ENCODE assay signal across 1 cellular context in the genomic region with DNA sequence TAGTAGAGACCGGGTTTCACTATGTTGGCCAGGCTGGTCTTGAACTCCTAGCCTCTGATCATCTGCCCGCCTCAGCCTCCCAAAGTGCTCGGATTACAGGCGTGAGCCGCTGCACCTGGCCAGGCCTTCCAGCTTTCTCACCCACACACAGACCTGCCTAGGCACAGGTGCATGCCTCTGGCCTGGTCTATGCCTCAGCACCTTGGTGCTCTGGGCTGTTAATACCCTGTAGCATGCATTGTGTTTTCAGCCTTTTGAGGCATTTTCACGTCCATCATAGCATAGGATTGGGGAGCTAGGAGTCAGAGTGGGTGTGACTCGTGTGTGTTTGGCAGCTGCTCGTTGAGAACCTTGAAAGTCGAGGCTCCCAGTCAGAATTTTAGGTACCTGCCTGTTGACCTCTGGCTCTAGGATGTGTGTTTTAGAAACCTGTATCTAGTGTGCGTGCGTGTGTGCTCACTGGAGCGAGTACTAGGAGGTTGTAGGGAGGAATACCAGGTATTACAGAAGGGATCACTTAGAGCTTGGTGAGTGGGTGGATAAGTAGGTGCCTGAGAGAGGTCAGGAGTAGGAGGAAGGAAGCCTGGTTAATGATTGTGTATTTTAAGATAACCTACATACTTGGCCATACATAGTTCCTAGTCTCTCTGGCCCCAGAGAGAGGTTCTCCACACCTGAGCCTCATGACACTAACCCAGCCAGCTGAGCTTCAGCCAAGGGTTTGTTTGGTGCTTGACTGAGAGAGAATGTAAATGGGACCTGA.
TF ChIP-seq lines count a peak whose summit lies in the region.

No MANE protein-coding gene starts in this region.

TF ChIP-seq in K562, 482 proteins besides CTCF, POLR2A, EP300 and RAD21 (continued from another document and continues in another):
- TF ChIP-seq, protein P1, sequence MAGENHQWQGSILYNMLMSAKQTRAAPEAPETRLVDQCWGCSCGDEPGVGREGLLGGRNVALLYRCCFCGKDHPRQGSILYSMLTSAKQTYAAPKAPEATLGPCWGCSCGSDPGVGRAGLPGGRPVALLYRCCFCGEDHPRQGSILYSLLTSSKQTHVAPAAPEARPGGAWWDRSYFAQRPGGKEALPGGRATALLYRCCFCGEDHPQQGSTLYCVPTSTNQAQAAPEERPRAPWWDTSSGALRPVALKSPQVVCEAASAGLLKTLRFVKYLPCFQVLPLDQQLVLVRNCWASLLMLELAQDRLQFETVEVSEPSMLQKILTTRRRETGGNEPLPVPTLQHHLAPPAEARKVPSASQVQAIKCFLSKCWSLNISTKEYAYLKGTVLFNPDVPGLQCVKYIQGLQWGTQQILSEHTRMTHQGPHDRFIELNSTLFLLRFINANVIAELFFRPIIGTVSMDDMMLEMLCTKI (IDR thresholded peaks at IDR 0.05; ENCODE audit: partially characterized antibody): no peak
- TF ChIP-seq, protein P2, sequence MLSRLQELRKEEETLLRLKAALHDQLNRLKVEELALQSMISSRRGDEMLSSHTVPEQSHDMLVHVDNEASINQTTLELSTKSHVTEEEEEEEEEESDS (CRISPR knock-in tag; IDR thresholded peaks at IDR 0.05): no peak
- TF ChIP-seq DACH1 (IDR thresholded peaks at IDR 0.05; ENCODE audit: partially characterized antibody) (no peak), NCOA6 (IDR thresholded peaks at IDR 0.05) (no peak), ASH1L (IDR thresholded peaks at IDR 0.05; ENCODE audit: borderline replicate concordance, low read depth, partially characterized antibody) (no peak), GTF2E2 (tag; IDR thresholded peaks at IDR 0.05) (no peak), SOX6 (IDR thresholded peaks at IDR 0.05) (no peak; the same call in 1 of the 2 replicates), ZBTB7A (IDR thresholded peaks at IDR 0.05; ENCODE audit: borderline replicate concordance, control insufficient read depth, low read depth, low read length) (no peak), KLF16 (IDR thresholded peaks at IDR 0.05) (no peak), ZNF253 (CRISPR knock-in tag; conservative IDR thresholded peaks at IDR 0.05) (no peak), DMBX1 (CRISPR knock-in tag; IDR thresholded peaks at IDR 0.05; ENCODE audit: borderline replicate concordance) (no peak), CBFA2T3 (IDR thresholded peaks at IDR 0.05) (no peak), CBX8 (IDR thresholded peaks at IDR 0.05; ENCODE audit: borderline replicate concordance, extremely low read depth, low read depth, low read length, poor library complexity, severe bottlenecking) (no peak), ZNF133 (CRISPR knock-in tag; IDR thresholded peaks at IDR 0.05) (no peak), SMC3 (conservative IDR thresholded peaks at IDR 0.05; ENCODE audit: insufficient read depth, low read depth, low read length) (0 out of 2 replicates have a peak, but pooled peaks have one; percentile 6), ETS2 (tag; IDR thresholded peaks at IDR 0.05; ENCODE audit: borderline replicate concordance, poor library complexity, severe bottlenecking) (no peak), HMG20A (CRISPR knock-in tag; conservative IDR thresholded peaks at IDR 0.05) (no peak), SAFB (IDR thresholded peaks at IDR 0.05; ENCODE audit: borderline replicate concordance, low read depth, low read length) (no peak), ARID1B (IDR thresholded peaks at IDR 0.05) (no peak), GATAD2B (IDR thresholded peaks at IDR 0.05; ENCODE audit: borderline replicate concordance) (no peak), HDGF (IDR thresholded peaks at IDR 0.05) (peak; percentile 80; the same call in 1 of the 2 replicates), ZNF644 (tag; IDR thresholded peaks at IDR 0.05; ENCODE audit: low read depth) (no peak), ZNF76 (CRISPR knock-in tag; IDR thresholded peaks at IDR 0.05; ENCODE audit: borderline replicate concordance) (no peak), NBN (IDR thresholded peaks at IDR 0.05; ENCODE audit: low read depth) (no peak), HNRNPUL1 (IDR thresholded peaks at IDR 0.05; ENCODE audit: low read length) (no peak), IFI16 (CRISPR knock-in tag; IDR thresholded peaks at IDR 0.05) (no peak), ETV6 (IDR thresholded peaks at IDR 0.05; ENCODE audit: borderline replicate concordance in 1 of 2, low read depth in 2 of 2, low read length in 1 of 2) (no peak), ETV6 (CRISPR knock-in tag; IDR thresholded peaks at IDR 0.05; ENCODE audit: borderline replicate concordance) (peak; percentile 76; the same call in 1 of the 2 replicates), ZNF408 (CRISPR knock-in tag; IDR thresholded peaks at IDR 0.05; ENCODE audit: low read depth) (no peak), HDAC2 (IDR thresholded peaks at IDR 0.05) (no peak), SIRT6 (IDR thresholded peaks at IDR 0.05; ENCODE audit: low read depth, low read length) (no peak)
- TF ChIP-seq, protein P3, sequence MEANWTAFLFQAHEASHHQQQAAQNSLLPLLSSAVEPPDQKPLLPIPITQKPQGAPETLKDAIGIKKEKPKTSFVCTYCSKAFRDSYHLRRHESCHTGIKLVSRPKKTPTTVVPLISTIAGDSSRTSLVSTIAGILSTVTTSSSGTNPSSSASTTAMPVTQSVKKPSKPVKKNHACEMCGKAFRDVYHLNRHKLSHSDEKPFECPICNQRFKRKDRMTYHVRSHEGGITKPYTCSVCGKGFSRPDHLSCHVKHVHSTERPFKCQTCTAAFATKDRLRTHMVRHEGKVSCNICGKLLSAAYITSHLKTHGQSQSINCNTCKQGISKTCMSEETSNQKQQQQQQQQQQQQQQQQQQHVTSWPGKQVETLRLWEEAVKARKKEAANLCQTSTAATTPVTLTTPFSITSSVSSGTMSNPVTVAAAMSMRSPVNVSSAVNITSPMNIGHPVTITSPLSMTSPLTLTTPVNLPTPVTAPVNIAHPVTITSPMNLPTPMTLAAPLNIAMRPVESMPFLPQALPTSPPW (CRISPR knock-in tag; IDR thresholded peaks at IDR 0.05): no peak
- TF ChIP-seq, protein P4, sequence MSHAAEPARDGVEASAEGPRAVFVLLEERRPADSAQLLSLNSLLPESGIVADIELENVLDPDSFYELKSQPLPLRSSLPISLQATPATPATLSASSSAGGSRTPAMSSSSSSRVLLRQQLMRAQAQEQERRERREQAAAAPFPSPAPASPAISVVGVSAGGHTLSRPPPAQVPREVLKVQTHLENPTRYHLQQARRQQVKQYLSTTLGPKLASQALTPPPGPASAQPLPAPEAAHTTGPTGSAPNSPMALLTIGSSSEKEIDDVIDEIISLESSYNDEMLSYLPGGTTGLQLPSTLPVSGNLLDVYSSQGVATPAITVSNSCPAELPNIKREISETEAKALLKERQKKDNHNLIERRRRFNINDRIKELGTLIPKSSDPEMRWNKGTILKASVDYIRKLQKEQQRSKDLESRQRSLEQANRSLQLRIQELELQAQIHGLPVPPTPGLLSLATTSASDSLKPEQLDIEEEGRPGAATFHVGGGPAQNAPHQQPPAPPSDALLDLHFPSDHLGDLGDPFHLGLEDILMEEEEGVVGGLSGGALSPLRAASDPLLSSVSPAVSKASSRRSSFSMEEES (CRISPR knock-in tag; IDR thresholded peaks at IDR 0.05): no peak
- TF ChIP-seq, protein P5, sequence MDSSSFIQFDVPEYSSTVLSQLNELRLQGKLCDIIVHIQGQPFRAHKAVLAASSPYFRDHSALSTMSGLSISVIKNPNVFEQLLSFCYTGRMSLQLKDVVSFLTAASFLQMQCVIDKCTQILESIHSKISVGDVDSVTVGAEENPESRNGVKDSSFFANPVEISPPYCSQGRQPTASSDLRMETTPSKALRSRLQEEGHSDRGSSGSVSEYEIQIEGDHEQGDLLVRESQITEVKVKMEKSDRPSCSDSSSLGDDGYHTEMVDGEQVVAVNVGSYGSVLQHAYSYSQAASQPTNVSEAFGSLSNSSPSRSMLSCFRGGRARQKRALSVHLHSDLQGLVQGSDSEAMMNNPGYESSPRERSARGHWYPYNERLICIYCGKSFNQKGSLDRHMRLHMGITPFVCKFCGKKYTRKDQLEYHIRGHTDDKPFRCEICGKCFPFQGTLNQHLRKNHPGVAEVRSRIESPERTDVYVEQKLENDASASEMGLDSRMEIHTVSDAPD (CRISPR knock-in tag; IDR thresholded peaks at IDR 0.05): no peak
- TF ChIP-seq, protein P6, sequence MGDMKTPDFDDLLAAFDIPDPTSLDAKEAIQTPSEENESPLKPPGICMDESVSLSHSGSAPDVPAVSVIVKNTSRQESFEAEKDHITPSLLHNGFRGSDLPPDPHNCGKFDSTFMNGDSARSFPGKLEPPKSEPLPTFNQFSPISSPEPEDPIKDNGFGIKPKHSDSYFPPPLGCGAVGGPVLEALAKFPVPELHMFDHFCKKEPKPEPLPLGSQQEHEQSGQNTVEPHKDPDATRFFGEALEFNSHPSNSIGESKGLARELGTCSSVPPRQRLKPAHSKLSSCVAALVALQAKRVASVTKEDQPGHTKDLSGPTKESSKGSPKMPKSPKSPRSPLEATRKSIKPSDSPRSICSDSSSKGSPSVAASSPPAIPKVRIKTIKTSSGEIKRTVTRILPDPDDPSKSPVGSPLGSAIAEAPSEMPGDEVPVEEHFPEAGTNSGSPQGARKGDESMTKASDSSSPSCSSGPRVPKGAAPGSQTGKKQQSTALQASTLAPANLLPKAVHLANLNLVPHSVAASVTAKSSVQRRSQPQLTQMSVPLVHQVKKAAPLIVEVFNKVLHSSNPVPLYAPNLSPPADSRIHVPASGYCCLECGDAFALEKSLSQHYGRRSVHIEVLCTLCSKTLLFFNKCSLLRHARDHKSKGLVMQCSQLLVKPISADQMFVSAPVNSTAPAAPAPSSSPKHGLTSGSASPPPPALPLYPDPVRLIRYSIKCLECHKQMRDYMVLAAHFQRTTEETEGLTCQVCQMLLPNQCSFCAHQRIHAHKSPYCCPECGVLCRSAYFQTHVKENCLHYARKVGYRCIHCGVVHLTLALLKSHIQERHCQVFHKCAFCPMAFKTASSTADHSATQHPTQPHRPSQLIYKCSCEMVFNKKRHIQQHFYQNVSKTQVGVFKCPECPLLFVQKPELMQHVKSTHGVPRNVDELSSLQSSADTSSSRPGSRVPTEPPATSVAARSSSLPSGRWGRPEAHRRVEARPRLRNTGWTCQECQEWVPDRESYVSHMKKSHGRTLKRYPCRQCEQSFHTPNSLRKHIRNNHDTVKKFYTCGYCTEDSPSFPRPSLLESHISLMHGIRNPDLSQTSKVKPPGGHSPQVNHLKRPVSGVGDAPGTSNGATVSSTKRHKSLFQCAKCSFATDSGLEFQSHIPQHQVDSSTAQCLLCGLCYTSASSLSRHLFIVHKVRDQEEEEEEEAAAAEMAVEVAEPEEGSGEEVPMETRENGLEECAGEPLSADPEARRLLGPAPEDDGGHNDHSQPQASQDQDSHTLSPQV (IDR thresholded peaks at IDR 0.05): no peak
- TF ChIP-seq, protein P7, sequence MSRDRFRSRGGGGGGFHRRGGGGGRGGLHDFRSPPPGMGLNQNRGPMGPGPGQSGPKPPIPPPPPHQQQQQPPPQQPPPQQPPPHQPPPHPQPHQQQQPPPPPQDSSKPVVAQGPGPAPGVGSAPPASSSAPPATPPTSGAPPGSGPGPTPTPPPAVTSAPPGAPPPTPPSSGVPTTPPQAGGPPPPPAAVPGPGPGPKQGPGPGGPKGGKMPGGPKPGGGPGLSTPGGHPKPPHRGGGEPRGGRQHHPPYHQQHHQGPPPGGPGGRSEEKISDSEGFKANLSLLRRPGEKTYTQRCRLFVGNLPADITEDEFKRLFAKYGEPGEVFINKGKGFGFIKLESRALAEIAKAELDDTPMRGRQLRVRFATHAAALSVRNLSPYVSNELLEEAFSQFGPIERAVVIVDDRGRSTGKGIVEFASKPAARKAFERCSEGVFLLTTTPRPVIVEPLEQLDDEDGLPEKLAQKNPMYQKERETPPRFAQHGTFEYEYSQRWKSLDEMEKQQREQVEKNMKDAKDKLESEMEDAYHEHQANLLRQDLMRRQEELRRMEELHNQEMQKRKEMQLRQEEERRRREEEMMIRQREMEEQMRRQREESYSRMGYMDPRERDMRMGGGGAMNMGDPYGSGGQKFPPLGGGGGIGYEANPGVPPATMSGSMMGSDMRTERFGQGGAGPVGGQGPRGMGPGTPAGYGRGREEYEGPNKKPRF (IDR thresholded peaks at IDR 0.05; ENCODE audit: low read depth, low read length): no peak
- TF ChIP-seq, protein P8, sequence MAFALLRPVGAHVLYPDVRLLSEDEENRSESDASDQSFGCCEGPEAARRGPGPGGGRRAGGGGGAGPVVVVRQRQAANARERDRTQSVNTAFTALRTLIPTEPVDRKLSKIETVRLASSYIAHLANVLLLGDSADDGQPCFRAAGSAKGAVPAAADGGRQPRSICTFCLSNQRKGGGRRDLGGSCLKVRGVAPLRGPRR (CRISPR knock-in tag; IDR thresholded peaks at IDR 0.05): no peak
- TF ChIP-seq, protein P9, sequence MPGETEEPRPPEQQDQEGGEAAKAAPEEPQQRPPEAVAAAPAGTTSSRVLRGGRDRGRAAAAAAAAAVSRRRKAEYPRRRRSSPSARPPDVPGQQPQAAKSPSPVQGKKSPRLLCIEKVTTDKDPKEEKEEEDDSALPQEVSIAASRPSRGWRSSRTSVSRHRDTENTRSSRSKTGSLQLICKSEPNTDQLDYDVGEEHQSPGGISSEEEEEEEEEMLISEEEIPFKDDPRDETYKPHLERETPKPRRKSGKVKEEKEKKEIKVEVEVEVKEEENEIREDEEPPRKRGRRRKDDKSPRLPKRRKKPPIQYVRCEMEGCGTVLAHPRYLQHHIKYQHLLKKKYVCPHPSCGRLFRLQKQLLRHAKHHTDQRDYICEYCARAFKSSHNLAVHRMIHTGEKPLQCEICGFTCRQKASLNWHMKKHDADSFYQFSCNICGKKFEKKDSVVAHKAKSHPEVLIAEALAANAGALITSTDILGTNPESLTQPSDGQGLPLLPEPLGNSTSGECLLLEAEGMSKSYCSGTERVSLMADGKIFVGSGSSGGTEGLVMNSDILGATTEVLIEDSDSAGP (CRISPR knock-in tag; IDR thresholded peaks at IDR 0.05): 0 out of 2 replicates have a peak, but pooled peaks have one; percentile 43
- TF ChIP-seq, protein P10, sequence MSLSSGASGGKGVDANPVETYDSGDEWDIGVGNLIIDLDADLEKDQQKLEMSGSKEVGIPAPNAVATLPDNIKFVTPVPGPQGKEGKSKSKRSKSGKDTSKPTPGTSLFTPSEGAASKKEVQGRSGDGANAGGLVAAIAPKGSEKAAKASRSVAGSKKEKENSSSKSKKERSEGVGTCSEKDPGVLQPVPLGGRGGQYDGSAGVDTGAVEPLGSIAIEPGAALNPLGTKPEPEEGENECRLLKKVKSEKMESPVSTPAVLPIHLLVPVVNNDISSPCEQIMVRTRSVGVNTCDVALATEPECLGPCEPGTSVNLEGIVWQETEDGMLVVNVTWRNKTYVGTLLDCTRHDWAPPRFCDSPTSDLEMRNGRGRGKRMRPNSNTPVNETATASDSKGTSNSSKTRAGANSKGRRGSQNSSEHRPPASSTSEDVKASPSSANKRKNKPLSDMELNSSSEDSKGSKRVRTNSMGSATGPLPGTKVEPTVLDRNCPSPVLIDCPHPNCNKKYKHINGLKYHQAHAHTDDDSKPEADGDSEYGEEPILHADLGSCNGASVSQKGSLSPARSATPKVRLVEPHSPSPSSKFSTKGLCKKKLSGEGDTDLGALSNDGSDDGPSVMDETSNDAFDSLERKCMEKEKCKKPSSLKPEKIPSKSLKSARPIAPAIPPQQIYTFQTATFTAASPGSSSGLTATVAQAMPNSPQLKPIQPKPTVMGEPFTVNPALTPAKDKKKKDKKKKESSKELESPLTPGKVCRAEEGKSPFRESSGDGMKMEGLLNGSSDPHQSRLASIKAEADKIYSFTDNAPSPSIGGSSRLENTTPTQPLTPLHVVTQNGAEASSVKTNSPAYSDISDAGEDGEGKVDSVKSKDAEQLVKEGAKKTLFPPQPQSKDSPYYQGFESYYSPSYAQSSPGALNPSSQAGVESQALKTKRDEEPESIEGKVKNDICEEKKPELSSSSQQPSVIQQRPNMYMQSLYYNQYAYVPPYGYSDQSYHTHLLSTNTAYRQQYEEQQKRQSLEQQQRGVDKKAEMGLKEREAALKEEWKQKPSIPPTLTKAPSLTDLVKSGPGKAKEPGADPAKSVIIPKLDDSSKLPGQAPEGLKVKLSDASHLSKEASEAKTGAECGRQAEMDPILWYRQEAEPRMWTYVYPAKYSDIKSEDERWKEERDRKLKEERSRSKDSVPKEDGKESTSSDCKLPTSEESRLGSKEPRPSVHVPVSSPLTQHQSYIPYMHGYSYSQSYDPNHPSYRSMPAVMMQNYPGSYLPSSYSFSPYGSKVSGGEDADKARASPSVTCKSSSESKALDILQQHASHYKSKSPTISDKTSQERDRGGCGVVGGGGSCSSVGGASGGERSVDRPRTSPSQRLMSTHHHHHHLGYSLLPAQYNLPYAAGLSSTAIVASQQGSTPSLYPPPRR (CRISPR knock-in tag; IDR thresholded peaks at IDR 0.05; ENCODE audit: borderline replicate concordance): no peak
